In genomic region chr7:108028111-108028510, GRCh38 we compare ENCODE assay signal across 17 cellular contexts. TPM values are rescaled to one million over a fixed set of nuclear protein-coding genes. Genes with fewer than 3 reads are reported as not detected.
"Had no signal": no experiment of that assay in that cellular context is flagged by ENCODE, and none has a peak within 500 bp of the region (broad histone marks: within the 10 kb centered on the region; RNA-seq: fewer than 3 reads in every experiment).

No MANE protein-coding gene starts in this region.

- H3K27ac Mint-ChIP-seq: activated CD8-positive, alpha-beta memory T cell treated with anti-CD3 and anti-CD28 coated beads, Interleukin-2, amount 10 ng/mL, durations not matched to agents 7 days and 5 days; activated naive CD8-positive, alpha-beta T cell treated with anti-CD3 and anti-CD28 coated beads for 36 hours; naive thymus-derived CD4-positive, alpha-beta T cell; stimulated activated effector memory CD8-positive, alpha-beta T cell treated with anti-CD3 and anti-CD28 coated beads, Interleukin-12 subunit alpha, Interleukin-12 subunit beta, amount 100 ng/mL, for 72 hours had no signal

- H3K27me3 Mint-ChIP-seq: activated naive CD8-positive, alpha-beta T cell treated with anti-CD3 and anti-CD28 coated beads for 36 hours had no signal

- H3K9me3 Mint-ChIP-seq: activated naive CD8-positive, alpha-beta T cell treated with anti-CD3 and anti-CD28 coated beads for 36 hours; activated T-cell treated with anti-CD3 and anti-CD28 coated beads, Interleukin-2, amount 50 U/mL, for 4 hours; naive thymus-derived CD4-positive, alpha-beta T cell; stimulated activated effector memory CD8-positive, alpha-beta T cell treated with anti-CD3 and anti-CD28 coated beads, Interleukin-12 subunit alpha, Interleukin-12 subunit beta, amount 100 ng/mL, for 72 hours had no signal

- DNase-seq: activated CD8-positive, alpha-beta memory T cell treated with anti-CD3 and anti-CD28 coated beads, Interleukin-2, amount 10 ng/mL, durations not matched to agents 7 days and 5 days; activated gamma-delta T cell; activated naive CD8-positive, alpha-beta T cell treated with anti-CD3 and anti-CD28 coated beads for 36 hours; activated T-cell treated with anti-CD3 and anti-CD28 coated beads, Interleukin-2, amount 50 U/mL, for 4 hours; brain microvascular endothelial cell; dermis blood vessel endothelial cell; erythroblast; hippocampal formation; kidney glomerular epithelial cell; naive thymus-derived CD4-positive, alpha-beta T cell; posterior cingulate gyrus; tibial artery had no signal

- H3K36me3 ChIP-seq: brain microvascular endothelial cell, tibial artery had no signal

- H3K27ac ChIP-seq: brain microvascular endothelial cell, skin epidermis, tibial artery had no signal

- H3K36me3 Mint-ChIP-seq: activated CD8-positive, alpha-beta memory T cell treated with anti-CD3 and anti-CD28 coated beads, Interleukin-2, amount 10 ng/mL, durations not matched to agents 7 days and 5 days; activated naive CD8-positive, alpha-beta T cell treated with anti-CD3 and anti-CD28 coated beads for 36 hours; naive thymus-derived CD4-positive, alpha-beta T cell; stimulated activated effector memory CD8-positive, alpha-beta T cell treated with anti-CD3 and anti-CD28 coated beads, Interleukin-12 subunit alpha, Interleukin-12 subunit beta, amount 100 ng/mL, for 72 hours had no signal

- ATAC-seq: activated CD4-positive, CD25-positive, alpha-beta regulatory T cell treated with anti-CD3 and anti-CD28 coated beads, Interleukin-2, amount 50 U/mL, for 24 hours; activated CD8-positive, alpha-beta memory T cell treated with anti-CD3 and anti-CD28 coated beads, Interleukin-2, amount 10 ng/mL, durations not matched to agents 7 days and 5 days; activated T-cell treated with anti-CD3 and anti-CD28 coated beads, Interleukin-2, amount 50 U/mL, for 4 hours; naive thymus-derived CD4-positive, alpha-beta T cell; stimulated activated effector memory CD8-positive, alpha-beta T cell treated with anti-CD3 and anti-CD28 coated beads, Interleukin-12 subunit alpha, Interleukin-12 subunit beta, amount 100 ng/mL, for 72 hours had no signal

- H3K9me3 ChIP-seq: tibial artery had no signal

- H3K4me1 Mint-ChIP-seq: activated CD8-positive, alpha-beta memory T cell treated with anti-CD3 and anti-CD28 coated beads, Interleukin-2, amount 10 ng/mL, durations not matched to agents 7 days and 5 days; activated naive CD8-positive, alpha-beta T cell treated with anti-CD3 and anti-CD28 coated beads for 36 hours; naive thymus-derived CD4-positive, alpha-beta T cell; stimulated activated effector memory CD8-positive, alpha-beta T cell treated with anti-CD3 and anti-CD28 coated beads, Interleukin-12 subunit alpha, Interleukin-12 subunit beta, amount 100 ng/mL, for 72 hours had no signal

- H3K4me3 Mint-ChIP-seq: activated CD8-positive, alpha-beta memory T cell treated with anti-CD3 and anti-CD28 coated beads, Interleukin-2, amount 10 ng/mL, durations not matched to agents 7 days and 5 days; activated naive CD8-positive, alpha-beta T cell treated with anti-CD3 and anti-CD28 coated beads for 36 hours; activated T-cell treated with anti-CD3 and anti-CD28 coated beads, Interleukin-2, amount 50 U/mL, for 4 hours; naive thymus-derived CD4-positive, alpha-beta T cell; stimulated activated effector memory CD8-positive, alpha-beta T cell treated with anti-CD3 and anti-CD28 coated beads, Interleukin-12 subunit alpha, Interleukin-12 subunit beta, amount 100 ng/mL, for 72 hours had no signal

- H3K27me3 ChIP-seq: brain microvascular endothelial cell, tibial artery had no signal

- H3K4me3 ChIP-seq: lung, skin epidermis, tibial artery had no signal

RNA-seq across cellular contexts. Expression of gene LAMB1, which starts 25.1 kb away (rescaled TPM):
- total RNA-seq: activated CD8-positive, alpha-beta memory T cell treated with anti-CD3 and anti-CD28 coated beads, Interleukin-2, amount 10 ng/mL, durations not matched to agents 7 days and 5 days; naive thymus-derived CD4-positive, alpha-beta T cell; T-helper 2 cell treated with Interferon-gamma antibody and Interleukin-4, amounts not matched to agents 100 ng/mL and 5 ng/mL, for 36 hours had no signal
